Comparison of ENCODE assay signal across 21 cellular contexts in the genomic region with DNA sequence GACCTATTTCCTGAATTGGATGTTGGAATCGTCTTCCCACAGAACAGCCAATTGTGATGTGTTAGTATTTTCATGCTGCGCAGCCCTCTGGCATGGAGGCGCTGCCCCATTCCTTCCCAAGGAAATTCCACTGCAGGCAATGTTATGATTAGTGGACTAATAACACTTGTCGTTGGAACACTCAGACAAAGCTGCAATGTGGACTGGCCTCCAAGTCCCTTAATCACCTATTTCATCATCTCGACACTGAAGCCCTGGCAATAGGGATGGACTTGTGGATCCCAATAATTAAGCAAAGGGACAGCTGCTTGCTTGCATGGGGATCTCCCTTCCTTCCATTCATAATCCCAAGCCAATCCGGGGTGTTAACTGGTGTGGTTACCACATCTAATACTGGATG. TPM values are rescaled to one million over a fixed set of nuclear protein-coding genes. Genes with fewer than 3 reads are reported as not detected.
DNase-seq lines count a peak whose midpoint lies in the region; FAIRE-seq and TF ChIP-seq lines count a peak whose summit lies in the region.
"Had no signal": no experiment of that assay in that cellular context is flagged by ENCODE, and none has a peak within 500 bp of the region (broad histone marks: within the 10 kb centered on the region; RNA-seq: fewer than 3 reads in every experiment).

No MANE protein-coding gene starts in this region.

- H3K27me3 ChIP-seq in left ventricle myocardium inferior (ENCODE audit: low read depth) = no peaks in the 10 kb centered on the region
- peaks cover 0 to 10% (median 0%) of the 10 kb centered on the region in 3 donors for H3K27me3 ChIP-seq in skeletal muscle tissue (ENCODE audit: control insufficient read depth in 3 of 3, insufficient read depth in 3 of 3, low read length in 3 of 3)
- H3K27me3 ChIP-seq: stomach, vagina had no signal

- H3K27ac ChIP-seq in left ventricle myocardium inferior (replicated peaks) = peak overlapping the region; percentile 48
- H3K27ac ChIP-seq in skeletal muscle tissue (ENCODE audit: low read depth, low read length) = peak overlapping the region; percentile 49
- H3K27ac ChIP-seq: prostate gland, vagina had no signal

- FAIRE-seq in D721Med (lab: Jason Lieb, UNC) = peak; percentile 11
- FAIRE-seq: G401.6 had no signal

- no peak overlapping the region for H3K9ac ChIP-seq in skeletal muscle tissue (ENCODE audit: low read depth in 1 of 3, low read length in 3 of 3)

- no peak for DNase-seq in D721Med (ENCODE audit: insufficient read length, low spot score)
- peak; percentile 44 for DNase-seq in NCI-H82 treated with DMSO at 0.1 percent for 48 hours (lab: John Stamatoyannopoulos, UW; ENCODE audit: unreplicated experiment)
- DNase-seq in left ventricle myocardium inferior = no peak
- no peak for DNase-seq in medulla oblongata (ENCODE audit: extremely low spot score)
- no peak for DNase-seq in stimulated activated CD4-positive, alpha-beta T cell treated with anti-CD3 and anti-CD28 coated beads, Interleukin-4, amount 100 ng/mL, for 24 hours
- no peak for DNase-seq in cerebellar nuclear complex (lab: John Stamatoyannopoulos, UW)
- no peak for DNase-seq in NCI-H510A (lab: John Stamatoyannopoulos, UW)
- DNase-seq: activated CD4-positive, alpha-beta T cell treated with anti-CD3 and anti-CD28 coated beads for 48 hours; activated gamma-delta T cell treated with Interleukin-2 at 50 U/mL for 16 hours; COR-L47; immature natural killer cell; mammary epithelial cell; NCI-H1048; NCI-H748 treated with DMSO at 0.1 percent for 48 hours; nephron progenitor cell; stomach had no signal

- intact Hi-C loops in left ventricle myocardium inferior (cut with micrococcal nuclease) = no loop called here

- H3K4me1 ChIP-seq in left ventricle myocardium inferior (peaks cover 21% of the 10 kb centered on the region), skeletal muscle tissue (ENCODE audit: control insufficient read depth in 3 of 3, insufficient read depth in 3 of 3, low read length in 3 of 3) (peaks cover 7 to 15% (median 12%) of the 10 kb centered on the region in 3 donors)
- H3K4me1 ChIP-seq: prostate gland, vagina had no signal

- H3K4me3 ChIP-seq in left ventricle myocardium inferior (no peak overlapping the region), skeletal muscle tissue (ENCODE audit: low read length in 3 of 3) (no peak overlapping the region)
- H3K4me3 ChIP-seq: GM23338, prostate gland, stomach, vagina had no signal

- H3K36me3 ChIP-seq in left ventricle myocardium inferior (no peaks in the 10 kb centered on the region), skeletal muscle tissue (ENCODE audit: control insufficient read depth in 3 of 3, insufficient read depth in 3 of 3, low read length in 3 of 3) (no peaks in the 10 kb centered on the region)
- H3K36me3 ChIP-seq: prostate gland, stomach, vagina had no signal

- no peak for TF ChIP-seq CTCF in D721Med (IDR thresholded peaks at IDR 0.05; ENCODE audit: insufficient read depth, missing control alignments)
- TF ChIP-seq CTCF in left ventricle myocardium inferior (IDR thresholded peaks at IDR 0.05; ENCODE audit: borderline replicate concordance) = no peak

- no peaks in the 10 kb centered on the region for H3K9me3 ChIP-seq in left ventricle myocardium inferior (replicated peaks)
- no peaks in the 10 kb centered on the region for H3K9me3 ChIP-seq in skeletal muscle tissue (ENCODE audit: control insufficient read depth in 3 of 3, low read length in 3 of 3)
- H3K9me3 ChIP-seq: prostate gland, vagina had no signal

RNA-seq across cellular contexts. Expression of a gene that starts 59.9 kb away (rescaled TPM):
- total RNA-seq in left ventricle myocardium inferior (12.3 TPM), skeletal muscle tissue (7.8 TPM)
